In the genomic region with DNA sequence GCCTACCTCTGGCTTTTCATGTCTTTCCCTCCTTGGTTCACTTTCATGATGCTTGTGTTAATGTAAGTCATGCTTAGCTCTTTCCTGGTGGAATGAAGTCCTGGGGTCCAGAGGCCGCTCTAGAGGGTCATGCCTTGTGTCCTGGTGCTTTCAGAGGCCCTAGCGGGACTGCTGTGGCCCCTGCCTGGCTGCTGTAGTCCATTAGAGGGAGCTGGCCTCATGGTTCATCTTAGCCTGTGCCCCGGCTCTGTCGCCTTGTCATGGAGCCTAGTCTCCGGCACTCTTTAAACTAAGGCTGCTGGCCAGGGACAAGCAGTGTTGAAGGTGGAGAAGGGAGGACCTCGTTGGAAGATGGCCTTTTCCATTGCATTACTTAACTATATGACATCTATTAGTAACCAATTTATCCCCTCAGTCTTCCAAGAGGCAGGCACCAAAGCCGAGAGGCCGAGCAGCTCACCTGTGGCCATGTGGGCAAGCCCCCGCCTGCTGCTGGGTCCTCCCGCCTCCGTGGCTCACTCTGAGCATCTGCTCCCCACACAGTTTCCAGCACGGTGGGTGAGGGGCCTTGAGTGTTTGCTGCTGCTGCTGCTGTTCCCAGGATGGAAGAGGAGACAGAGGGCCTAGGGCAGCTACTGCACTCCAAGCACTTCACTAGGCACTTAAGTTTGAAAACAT, we compare ENCODE assay signal across 18 cellular contexts. TPM values are rescaled to one million over a fixed set of nuclear protein-coding genes. Genes with fewer than 3 reads are reported as not detected.
"Had no signal": no experiment of that assay in that cellular context is flagged by ENCODE, and none has a peak within 500 bp of the region (broad histone marks: within the 10 kb centered on the region; RNA-seq: fewer than 3 reads in every experiment).

No MANE protein-coding gene starts in this region.

- H3K27me3 ChIP-seq: gastrocnemius medialis, hepatocyte, sigmoid colon, stomach had no signal

- H3K9me3 Mint-ChIP-seq: T-helper 2 cell treated with Interferon-gamma antibody and Interleukin-4, amounts not matched to agents 5 μg/mL and 100 μg/mL, for 36 hours had no signal

- H3K4me3 ChIP-seq: coronary artery, gastrocnemius medialis, hepatocyte, lung, sigmoid colon, stomach, thoracic aorta had no signal

- H2AFZ ChIP-seq: hepatocyte had no signal

- DNase-seq: activated CD4-positive, alpha-beta T cell treated with anti-CD3 and anti-CD28 coated beads, Interleukin-2, amount 50 U/mL, for 48 hours; activated CD4-positive, CD25-positive, alpha-beta regulatory T cell treated with anti-CD3 and anti-CD28 coated beads, Interleukin-2, amount 50 U/mL, for 72 hours; activated naive CD4-positive, alpha-beta T cell; caudate nucleus; effector CD4-positive, alpha-beta T cell; gastrocnemius medialis; naive thymus-derived CD4-positive, alpha-beta T cell; stimulated activated CD4-positive, alpha-beta T cell treated with anti-CD3 and anti-CD28 coated beads, Interleukin-12 subunit alpha, Interleukin-12 subunit beta, amount 100 ng/mL, for 4 hours; stimulated activated CD4-positive, alpha-beta T cell treated with anti-CD3 and anti-CD28 coated beads, Interleukin-2, amount 100 ng/mL, for 48 hours; stimulated activated CD8-positive, alpha-beta memory T cell treated with anti-CD3 and anti-CD28 coated beads, Interleukin-4, amount 100 ng/mL, for 48 hours; stomach had no signal

- H3K27ac Mint-ChIP-seq: T-helper 2 cell treated with Interferon-gamma antibody and Interleukin-4, amounts not matched to agents 5 μg/mL and 100 μg/mL, for 36 hours had no signal

- H3K4me2 ChIP-seq: hepatocyte had no signal

- H3K9me3 ChIP-seq: gastrocnemius medialis, sigmoid colon, stomach, thoracic aorta had no signal

- ATAC-seq: gastrocnemius medialis; naive thymus-derived CD4-positive, alpha-beta T cell had no signal

- H3K27ac ChIP-seq: coronary artery, gastrocnemius medialis, hepatocyte, sigmoid colon, stomach, thoracic aorta had no signal

- H3K79me2 ChIP-seq: hepatocyte had no signal

RNA-seq across cellular contexts. Expression of gene DENND2A, which starts 50.9 kb away (rescaled TPM):
- total RNA-seq: mononuclear cell; naive thymus-derived CD4-positive, alpha-beta T cell had no signal
- polyA plus RNA-seq: naive thymus-derived CD4-positive, alpha-beta T cell had no signal
